ENCODE assay signal across 1 cellular context in the genomic region with DNA sequence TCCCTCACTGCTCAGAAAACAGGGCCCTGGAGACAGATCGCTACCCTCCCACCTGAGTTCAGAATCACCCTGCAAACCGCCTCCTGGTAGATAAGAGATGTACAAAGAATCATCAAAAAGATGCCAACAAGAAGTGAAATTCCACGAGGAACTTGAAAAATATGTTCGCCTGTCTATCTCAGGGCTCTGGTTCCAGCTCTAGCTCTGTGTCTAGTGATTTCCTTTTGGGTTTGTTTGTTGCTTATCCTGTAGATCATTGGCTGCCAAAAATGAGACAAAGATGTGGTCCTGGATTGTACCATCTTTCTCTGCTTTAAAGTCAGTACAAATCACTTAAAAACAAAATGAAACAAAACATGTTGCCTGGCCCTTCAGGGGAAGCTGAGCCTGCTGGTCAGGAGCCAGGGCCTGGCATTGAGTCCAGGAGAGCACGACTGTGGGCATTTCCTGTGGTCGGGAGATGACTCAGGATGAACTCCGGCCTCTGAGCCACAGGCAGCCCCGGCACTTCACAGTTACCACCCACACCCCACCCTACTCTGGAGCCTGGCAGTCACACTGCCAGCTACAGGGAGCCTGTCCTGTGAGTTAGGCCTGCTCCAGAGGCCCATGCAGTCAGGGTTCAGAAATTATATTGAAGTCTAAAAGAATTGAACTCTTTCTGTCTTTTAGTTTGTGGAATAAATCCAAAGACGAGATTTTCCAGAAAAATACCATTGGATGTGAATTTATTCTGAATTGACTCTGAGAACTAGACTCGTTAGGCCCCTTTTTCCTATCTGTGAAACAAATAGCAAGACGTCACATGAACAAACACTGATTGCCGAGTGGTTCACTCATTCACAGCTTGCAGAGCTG.
TF ChIP-seq lines count a peak whose summit lies in the region.

No MANE protein-coding gene starts in this region.

TF ChIP-seq in GM23338, 12 proteins besides CTCF, POLR2A, EP300 and RAD21:
- TF ChIP-seq, protein P1, sequence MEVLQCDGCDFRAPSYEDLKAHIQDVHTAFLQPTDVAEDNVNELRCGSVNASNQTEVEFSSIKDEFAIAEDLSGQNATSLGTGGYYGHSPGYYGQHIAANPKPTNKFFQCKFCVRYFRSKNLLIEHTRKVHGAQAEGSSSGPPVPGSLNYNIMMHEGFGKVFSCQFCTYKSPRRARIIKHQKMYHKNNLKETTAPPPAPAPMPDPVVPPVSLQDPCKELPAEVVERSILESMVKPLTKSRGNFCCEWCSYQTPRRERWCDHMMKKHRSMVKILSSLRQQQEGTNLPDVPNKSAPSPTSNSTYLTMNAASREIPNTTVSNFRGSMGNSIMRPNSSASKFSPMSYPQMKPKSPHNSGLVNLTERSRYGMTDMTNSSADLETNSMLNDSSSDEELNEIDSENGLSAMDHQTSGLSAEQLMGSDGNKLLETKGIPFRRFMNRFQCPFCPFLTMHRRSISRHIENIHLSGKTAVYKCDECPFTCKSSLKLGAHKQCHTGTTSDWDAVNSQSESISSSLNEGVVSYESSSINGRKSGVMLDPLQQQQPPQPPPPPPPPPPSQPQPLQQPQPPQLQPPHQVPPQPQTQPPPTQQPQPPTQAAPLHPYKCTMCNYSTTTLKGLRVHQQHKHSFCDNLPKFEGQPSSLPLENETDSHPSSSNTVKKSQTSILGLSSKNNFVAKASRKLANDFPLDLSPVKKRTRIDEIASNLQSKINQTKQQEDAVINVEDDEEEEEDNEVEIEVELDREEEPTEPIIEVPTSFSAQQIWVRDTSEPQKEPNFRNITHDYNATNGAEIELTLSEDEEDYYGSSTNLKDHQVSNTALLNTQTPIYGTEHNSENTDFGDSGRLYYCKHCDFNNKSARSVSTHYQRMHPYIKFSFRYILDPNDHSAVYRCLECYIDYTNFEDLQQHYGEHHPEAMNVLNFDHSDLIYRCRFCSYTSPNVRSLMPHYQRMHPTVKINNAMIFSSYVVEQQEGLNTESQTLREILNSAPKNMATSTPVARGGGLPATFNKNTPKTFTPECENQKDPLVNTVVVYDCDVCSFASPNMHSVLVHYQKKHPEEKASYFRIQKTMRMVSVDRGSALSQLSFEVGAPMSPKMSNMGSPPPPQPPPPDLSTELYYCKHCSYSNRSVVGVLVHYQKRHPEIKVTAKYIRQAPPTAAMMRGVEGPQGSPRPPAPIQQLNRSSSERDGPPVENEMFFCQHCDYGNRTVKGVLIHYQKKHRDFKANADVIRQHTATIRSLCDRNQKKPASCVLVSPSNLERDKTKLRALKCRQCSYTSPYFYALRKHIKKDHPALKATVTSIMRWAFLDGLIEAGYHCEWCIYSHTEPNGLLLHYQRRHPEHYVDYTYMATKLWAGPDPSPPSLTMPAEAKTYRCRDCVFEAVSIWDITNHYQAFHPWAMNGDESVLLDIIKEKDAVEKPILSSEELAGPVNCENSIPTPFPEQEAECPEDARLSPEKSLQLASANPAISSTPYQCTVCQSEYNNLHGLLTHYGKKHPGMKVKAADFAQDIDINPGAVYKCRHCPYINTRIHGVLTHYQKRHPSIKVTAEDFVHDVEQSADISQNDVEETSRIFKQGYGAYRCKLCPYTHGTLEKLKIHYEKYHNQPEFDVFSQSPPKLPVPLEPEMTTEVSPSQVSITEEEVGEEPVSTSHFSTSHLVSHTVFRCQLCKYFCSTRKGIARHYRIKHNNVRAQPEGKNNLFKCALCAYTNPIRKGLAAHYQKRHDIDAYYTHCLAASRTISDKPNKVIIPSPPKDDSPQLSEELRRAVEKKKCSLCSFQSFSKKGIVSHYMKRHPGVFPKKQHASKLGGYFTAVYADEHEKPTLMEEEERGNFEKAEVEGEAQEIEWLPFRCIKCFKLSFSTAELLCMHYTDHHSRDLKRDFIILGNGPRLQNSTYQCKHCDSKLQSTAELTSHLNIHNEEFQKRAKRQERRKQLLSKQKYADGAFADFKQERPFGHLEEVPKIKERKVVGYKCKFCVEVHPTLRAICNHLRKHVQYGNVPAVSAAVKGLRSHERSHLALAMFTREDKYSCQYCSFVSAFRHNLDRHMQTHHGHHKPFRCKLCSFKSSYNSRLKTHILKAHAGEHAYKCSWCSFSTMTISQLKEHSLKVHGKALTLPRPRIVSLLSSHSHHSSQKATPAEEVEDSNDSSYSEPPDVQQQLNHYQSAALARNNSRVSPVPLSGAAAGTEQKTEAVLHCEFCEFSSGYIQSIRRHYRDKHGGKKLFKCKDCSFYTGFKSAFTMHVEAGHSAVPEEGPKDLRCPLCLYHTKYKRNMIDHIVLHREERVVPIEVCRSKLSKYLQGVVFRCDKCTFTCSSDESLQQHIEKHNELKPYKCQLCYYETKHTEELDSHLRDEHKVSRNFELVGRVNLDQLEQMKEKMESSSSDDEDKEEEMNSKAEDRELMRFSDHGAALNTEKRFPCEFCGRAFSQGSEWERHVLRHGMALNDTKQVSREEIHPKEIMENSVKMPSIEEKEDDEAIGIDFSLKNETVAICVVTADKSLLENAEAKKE (CRISPR knock-in tag; IDR thresholded peaks at IDR 0.05) = no peak
- no peak for TF ChIP-seq EZH2 (IDR thresholded peaks at IDR 0.05; ENCODE audit: low read depth, unreplicated experiment)
- no peak for TF ChIP-seq EZH2phosphoT487 (IDR thresholded peaks at IDR 0.05; ENCODE audit: unreplicated experiment)
- no peak for TF ChIP-seq NANOG (IDR thresholded peaks at IDR 0.05; ENCODE audit: borderline replicate concordance)
- TF ChIP-seq STAT1 (IDR thresholded peaks at IDR 0.05; ENCODE audit: unreplicated experiment) = no peak
- TF ChIP-seq JUNB (IDR thresholded peaks at IDR 0.05; ENCODE audit: unreplicated experiment) = no peak
- TF ChIP-seq, protein P2, sequence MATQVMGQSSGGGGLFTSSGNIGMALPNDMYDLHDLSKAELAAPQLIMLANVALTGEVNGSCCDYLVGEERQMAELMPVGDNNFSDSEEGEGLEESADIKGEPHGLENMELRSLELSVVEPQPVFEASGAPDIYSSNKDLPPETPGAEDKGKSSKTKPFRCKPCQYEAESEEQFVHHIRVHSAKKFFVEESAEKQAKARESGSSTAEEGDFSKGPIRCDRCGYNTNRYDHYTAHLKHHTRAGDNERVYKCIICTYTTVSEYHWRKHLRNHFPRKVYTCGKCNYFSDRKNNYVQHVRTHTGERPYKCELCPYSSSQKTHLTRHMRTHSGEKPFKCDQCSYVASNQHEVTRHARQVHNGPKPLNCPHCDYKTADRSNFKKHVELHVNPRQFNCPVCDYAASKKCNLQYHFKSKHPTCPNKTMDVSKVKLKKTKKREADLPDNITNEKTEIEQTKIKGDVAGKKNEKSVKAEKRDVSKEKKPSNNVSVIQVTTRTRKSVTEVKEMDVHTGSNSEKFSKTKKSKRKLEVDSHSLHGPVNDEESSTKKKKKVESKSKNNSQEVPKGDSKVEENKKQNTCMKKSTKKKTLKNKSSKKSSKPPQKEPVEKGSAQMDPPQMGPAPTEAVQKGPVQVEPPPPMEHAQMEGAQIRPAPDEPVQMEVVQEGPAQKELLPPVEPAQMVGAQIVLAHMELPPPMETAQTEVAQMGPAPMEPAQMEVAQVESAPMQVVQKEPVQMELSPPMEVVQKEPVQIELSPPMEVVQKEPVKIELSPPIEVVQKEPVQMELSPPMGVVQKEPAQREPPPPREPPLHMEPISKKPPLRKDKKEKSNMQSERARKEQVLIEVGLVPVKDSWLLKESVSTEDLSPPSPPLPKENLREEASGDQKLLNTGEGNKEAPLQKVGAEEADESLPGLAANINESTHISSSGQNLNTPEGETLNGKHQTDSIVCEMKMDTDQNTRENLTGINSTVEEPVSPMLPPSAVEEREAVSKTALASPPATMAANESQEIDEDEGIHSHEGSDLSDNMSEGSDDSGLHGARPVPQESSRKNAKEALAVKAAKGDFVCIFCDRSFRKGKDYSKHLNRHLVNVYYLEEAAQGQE (IDR thresholded peaks at IDR 0.05; ENCODE audit: unreplicated experiment) = no peak
- TF ChIP-seq ZNF114 (CRISPR knock-in tag; IDR thresholded peaks at IDR 0.05) = no peak
- TF ChIP-seq CREB1 (CRISPR knock-in tag; IDR thresholded peaks at IDR 0.05; ENCODE audit: low read depth) = no peak
- TF ChIP-seq POLR2AphosphoS5 (IDR thresholded peaks at IDR 0.05; ENCODE audit: low read depth) = no peak
- TF ChIP-seq ZNF331 (CRISPR knock-in tag; IDR thresholded peaks at IDR 0.05; ENCODE audit: low read depth) = no peak
- TF ChIP-seq, protein P3, sequence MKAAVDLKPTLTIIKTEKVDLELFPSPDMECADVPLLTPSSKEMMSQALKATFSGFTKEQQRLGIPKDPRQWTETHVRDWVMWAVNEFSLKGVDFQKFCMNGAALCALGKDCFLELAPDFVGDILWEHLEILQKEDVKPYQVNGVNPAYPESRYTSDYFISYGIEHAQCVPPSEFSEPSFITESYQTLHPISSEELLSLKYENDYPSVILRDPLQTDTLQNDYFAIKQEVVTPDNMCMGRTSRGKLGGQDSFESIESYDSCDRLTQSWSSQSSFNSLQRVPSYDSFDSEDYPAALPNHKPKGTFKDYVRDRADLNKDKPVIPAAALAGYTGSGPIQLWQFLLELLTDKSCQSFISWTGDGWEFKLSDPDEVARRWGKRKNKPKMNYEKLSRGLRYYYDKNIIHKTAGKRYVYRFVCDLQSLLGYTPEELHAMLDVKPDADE (IDR thresholded peaks at IDR 0.05) = no peak
